ENCODE assay signal across 9 cellular contexts in genomic region chr2:27322301-27322765, GRCh38. TPM values are rescaled to one million over a fixed set of nuclear protein-coding genes. Genes with fewer than 3 reads are reported as not detected.
DNase-seq lines count a peak whose midpoint lies in the region; ATAC-seq, FAIRE-seq and TF ChIP-seq lines count a peak whose summit lies in the region.
"Had no signal": no experiment of that assay in that cellular context is flagged by ENCODE, and none has a peak within 500 bp of the region (broad histone marks: within the 10 kb centered on the region; RNA-seq: fewer than 3 reads in every experiment).

No MANE protein-coding gene starts in this region.

- H3K4me1 ChIP-seq in HUES6 (ENCODE audit: control insufficient read depth, insufficient read depth, low read length), result peaks cover 15% of the 10 kb centered on the region
- H3K4me1 ChIP-seq in heart left ventricle, result peaks cover 4 to 40% (median 23%) of the 10 kb centered on the region in 12 donors
- H3K4me1 ChIP-seq in sigmoid colon, result peaks cover 0 to 30% (median 20%) of the 10 kb centered on the region in 4 donors

- DNase-seq in Daoy (ENCODE audit: low read depth) (peak; percentile 28), heart left ventricle (peak in 2 of 5 donors; percentile 25 to 58), sigmoid colon (no peak), NCI-H774 (lab: John Stamatoyannopoulos, UW) (no peak), D721Med (ENCODE audit: insufficient read length, low spot score) (no peak)
- peak; percentile 63 for DNase-seq in activated CD8-positive, alpha-beta memory T cell treated with anti-CD3 and anti-CD28 coated beads, Interleukin-2, amount 50 U/mL, for 48 hours

- H3K4me3 ChIP-seq in HUES6 (ENCODE audit: low read depth, low read length), result peak overlapping the region; percentile 86
- peak overlapping the region; percentile 62 to 95 (median 74) for H3K4me3 ChIP-seq in heart left ventricle
- H3K4me3 ChIP-seq in sigmoid colon, result peak overlapping the region; percentile 69 to 86 (median 79)

- H3K36me3 ChIP-seq in HUES6 (ENCODE audit: control insufficient read depth, insufficient read depth, low read length), result peaks cover 17% of the 10 kb centered on the region
- H3K36me3 ChIP-seq in heart left ventricle, result peaks cover 0 to 24% (median 18%) of the 10 kb centered on the region in 9 donors
- H3K36me3 ChIP-seq in sigmoid colon, result peaks cover 6 to 18% (median 8%) of the 10 kb centered on the region in 4 donors

- no peaks in the 10 kb centered on the region for H3K27me3 ChIP-seq in HUES6 (ENCODE audit: control insufficient read depth, insufficient read depth, low read length)
- H3K27me3 ChIP-seq in heart left ventricle, result no peaks in the 10 kb centered on the region
- H3K27me3 ChIP-seq in sigmoid colon, result no peaks in the 10 kb centered on the region

- TF ChIP-seq EP300 in sigmoid colon (IDR thresholded peaks at IDR 0.05), result no peak

- no peaks in the 10 kb centered on the region for H3K9me3 ChIP-seq in HUES6 (ENCODE audit: control insufficient read depth, insufficient read depth, low read depth, low read length)
- H3K9me3 ChIP-seq in heart left ventricle, result no peaks in the 10 kb centered on the region
- no peaks in the 10 kb centered on the region for H3K9me3 ChIP-seq in sigmoid colon

- intact Hi-C loops in heart left ventricle (cut with DNase I), result loop anchor here in 4 of 10 donors (2.0 to 5.0 kb wide), 3 partner anchors 34 to 50 kb away; partner anchors contain the start of genes GTF3C2 (in 3 of the 4), EIF2B4 (in 1 of the 4) and SNX17 (in 1 of the 4)
- intact Hi-C loops in sigmoid colon (cut with DNase I), result loop anchor here (2.0 kb wide), 1 partner anchor 48 kb away; the partner anchor contains the start of genes EIF2B4 and SNX17

- TF ChIP-seq POLR2A in heart left ventricle (IDR thresholded peaks at IDR 0.05) (no peak), sigmoid colon (IDR thresholded peaks at IDR 0.05) (no peak)

- FAIRE-seq in D721Med (lab: Jason Lieb, UNC), result no peak

- H3K27ac ChIP-seq in HUES6 (ENCODE audit: low read depth, low read length), result peak overlapping the region; percentile 91
- peak overlapping the region; percentile 83 to 99 (median 92) for H3K27ac ChIP-seq in heart left ventricle
- H3K27ac ChIP-seq in sigmoid colon, result peak overlapping the region; percentile 92 to 95 (median 94)

- ATAC-seq in heart left ventricle (peak; percentile 4 to 44 (median 34)), HG02938 (IDR thresholded peaks at IDR 0.05; ENCODE audit: unreplicated experiment) (no peak)

- WGBS in heart left ventricle, 4 donors, result 2 to 4% (median 3%) methylated on average over 10 of the region's 10 CpGs
- 1 to 2% methylated on average over 10 of the region's 10 CpGs for WGBS in sigmoid colon, 2 donors

- TF ChIP-seq CTCF in heart left ventricle (IDR thresholded peaks at IDR 0.05) (no peak), sigmoid colon (IDR thresholded peaks at IDR 0.05) (no peak), D721Med (IDR thresholded peaks at IDR 0.05; ENCODE audit: insufficient read depth, missing control alignments) (no peak)

- H3K9ac ChIP-seq in HUES6 (ENCODE audit: low read length), result peak overlapping the region; percentile 98

RNA-seq across cellular contexts. Expression of gene MPV17, which starts 0.6 kb away (rescaled TPM):
- 58.5 and 62.8 TPM in 2 replicates for total RNA-seq in Daoy (2014; rRNA removed; shearing (Covaris generic))
- total RNA-seq in heart left ventricle (100 to 1,000 TPM in 1 of 9 donors, 10 to 100 TPM in 8; 48.8 to 103 (median 65.7) TPM), sigmoid colon (10 to 100 TPM; 48.1 to 68.6 (median 61.1) TPM)
- polyA plus RNA-seq in heart left ventricle (100 to 1,000 TPM in 1 of 2 donors, 10 to 100 TPM in 1; 69.3 to 134 TPM), sigmoid colon (10 to 100 TPM; 22.2 to 61.8 (median 28.7) TPM)

RNA-seq across cellular contexts. Expression of gene UCN, which starts 14.1 kb away (rescaled TPM):
- total RNA-seq in Daoy (2014; rRNA removed; shearing (Covaris generic)), result 0.11 TPM in 1 of 2 replicates, not detected in the other
- 1 to 10 TPM in 6 of 9 donors, under 1 TPM in 3; 0.60 to 2.5 (median 1.1) TPM for total RNA-seq in heart left ventricle
- 1 to 10 TPM; 1.3 to 1.4 TPM for polyA plus RNA-seq in heart left ventricle
- 1 to 10 TPM in 3 of 4 donors, under 1 TPM in 1; 0.71 to 6.5 (median 2.8) TPM for total RNA-seq in sigmoid colon
- under 1 TPM in 1 of 3 donors, not detected in 2; 0.89 TPM for polyA plus RNA-seq in sigmoid colon

RNA-seq across cellular contexts. Expression of gene GTF3C2, which starts 34.2 kb away (rescaled TPM):
- 36.6 and 49.1 TPM in 2 replicates for total RNA-seq in Daoy (2014; rRNA removed; shearing (Covaris generic))
- total RNA-seq in heart left ventricle (10 to 100 TPM; 19.9 to 42.6 (median 28.3) TPM), sigmoid colon (10 to 100 TPM; 23.3 to 46.5 (median 28.9) TPM)
- polyA plus RNA-seq in heart left ventricle (10 to 100 TPM; 17.8 to 21.9 TPM), sigmoid colon (10 to 100 TPM; 28.8 to 33.4 (median 31.9) TPM)

RNA-seq across cellular contexts. Expression of gene TRIM54, which starts 40.1 kb away (rescaled TPM):
- total RNA-seq in Daoy (2014; rRNA removed; shearing (Covaris generic)), result not detected in 2 replicates
- total RNA-seq in heart left ventricle, result 100 to 1,000 TPM; 175 to 329 (median 241) TPM
- polyA plus RNA-seq in heart left ventricle, result 100 to 1,000 TPM; 128 to 324 TPM
- under 1 TPM in 1 of 4 donors, not detected in 3; 0.41 TPM for total RNA-seq in sigmoid colon
- under 1 TPM in 2 of 3 donors, not detected in 1; 0.16 to 0.46 TPM for polyA plus RNA-seq in sigmoid colon
- total RNA-seq: T-helper 1 cell treated with Interleukin-12 subunit alpha and Interleukin-12 subunit beta and Interleukin-4 antibody, amounts not matched to agents 30 ng/mL and 1 ng/mL, for 36 hours had no signal

RNA-seq across cellular contexts. Expression of gene DNAJC5G, which starts 47.1 kb away (rescaled TPM):
- not detected in 2 replicates for total RNA-seq in Daoy (2014; rRNA removed; shearing (Covaris generic))
- total RNA-seq in heart left ventricle, result 1 to 10 TPM in 5 of 9 donors, under 1 TPM in 4; 0.36 to 3.3 (median 1.2) TPM
- 1 to 10 TPM in 1 of 2 donors, under 1 TPM in 1; 0.11 to 1.8 TPM for polyA plus RNA-seq in heart left ventricle
- total RNA-seq in sigmoid colon, result 1 to 10 TPM in 1 of 4 donors, under 1 TPM in 1, not detected in 2; 0.71 to 1.7 TPM
- not detected for polyA plus RNA-seq in sigmoid colon
- total RNA-seq: T-helper 1 cell treated with Interleukin-12 subunit alpha and Interleukin-12 subunit beta and Interleukin-4 antibody, amounts not matched to agents 30 ng/mL and 1 ng/mL, for 36 hours had no signal

Comparison
In these comparisons a context has a peak if more than half of its experiments do, and no peak if none do; other contexts are left out.
1. DNase-seq: peak in Daoy (single experiment) and activated CD8-positive, alpha-beta memory T cell treated with anti-CD3 and anti-CD28 coated beads, Interleukin-2, amount 50 U/mL, for 48 hours (single experiment); none in sigmoid colon (single experiment), NCI-H774 (single experiment) and D721Med (single experiment).
2. Peak in every context shown above with its lines, with median percentiles within 50 percentile points of each other: H3K27ac ChIP-seq and H3K4me3 ChIP-seq.